In genomic region chr2:37645363-37645762, GRCh38 we compare ENCODE assay signal across 1 cellular context.
TF ChIP-seq lines count a peak whose summit lies in the region.

No MANE protein-coding gene starts in this region.

TF ChIP-seq in IMR-90, 13 proteins besides CTCF, POLR2A, EP300 and RAD21 (continued from another document):
- TF ChIP-seq ELK1 (IDR thresholded peaks at IDR 0.05; ENCODE audit: borderline replicate concordance, low read depth, low read length) (no peak), MXI1 (IDR thresholded peaks at IDR 0.05; ENCODE audit: borderline replicate concordance, low read depth, low read length) (no peak), MAZ (IDR thresholded peaks at IDR 0.05; ENCODE audit: borderline replicate concordance, low read depth, low read length) (no peak)
